Comparison of ENCODE assay signal across 23 cellular contexts in genomic region chr13:22169473-22169872, GRCh38.
"Had no signal": no experiment of that assay in that cellular context is flagged by ENCODE, and none has a peak within 500 bp of the region (broad histone marks: within the 10 kb centered on the region; RNA-seq: fewer than 3 reads in every experiment).

No MANE protein-coding gene starts in this region.

- H3K27me3 Mint-ChIP-seq: naive thymus-derived CD8-positive, alpha-beta T cell; stimulated activated naive CD8-positive, alpha-beta T cell treated with anti-CD3 and anti-CD28 coated beads, Interleukin-15, amount 100 ng/mL, for 72 hours had no signal

- H3K4me1 ChIP-seq: esophagus squamous epithelium, gastroesophageal sphincter, pancreas, prostate gland, right lobe of liver, testis, tibial nerve had no signal

- H3K27ac Mint-ChIP-seq: dendritic cell treated with granulocyte-macrophage colony-stimulating factor and Interleukin-4, amounts not matched to agents 40 ng/mL and 50 ng/mL, for 4 days; effector memory CD8-positive, alpha-beta T cell; immature natural killer cell; stimulated activated memory B cell treated with anti-CD40 and anti-IgM and Interleukin-4, amounts not matched to agents 10 μg/mL and 1 μg/mL and 100 μg/mL, for 72 hours; stimulated activated naive CD8-positive, alpha-beta T cell treated with anti-CD3 and anti-CD28 coated beads, Interleukin-15, amount 100 ng/mL, for 72 hours had no signal

- H3K36me3 ChIP-seq: esophagus squamous epithelium, gastroesophageal sphincter, pancreas, prostate gland, right lobe of liver, tibial nerve had no signal

- H3K4me3 ChIP-seq: esophagus squamous epithelium, gastroesophageal sphincter, mucosa of descending colon, pancreas, prostate gland, right lobe of liver, testis, tibial nerve had no signal

- H3K27ac ChIP-seq: esophagus squamous epithelium, gastroesophageal sphincter, pancreas, prostate gland, right lobe of liver, testis, tibial nerve had no signal

- DNase-seq: cerebellar nuclear complex; effector memory CD8-positive, alpha-beta T cell; esophagus squamous epithelium; foreskin fibroblast; glutamatergic neuron; immature natural killer cell; kidney; left colon; mucosa of descending colon; naive thymus-derived CD8-positive, alpha-beta T cell; nucleus accumbens; pancreas; right lobe of liver; stimulated activated CD4-positive, alpha-beta T cell treated with anti-CD3 and anti-CD28 coated beads, Interleukin-4, amount 100 ng/mL, for 1 hour; stimulated activated CD8-positive, alpha-beta memory T cell treated with anti-CD3 and anti-CD28 coated beads, Interleukin-4, amount 100 ng/mL, for 48 hours; stimulated activated naive CD8-positive, alpha-beta T cell treated with anti-CD3 and anti-CD28 coated beads, Interleukin-15, amount 100 ng/mL, for 72 hours; testis had no signal

- H3K9me3 ChIP-seq: esophagus squamous epithelium, gastroesophageal sphincter, mucosa of descending colon, pancreas, prostate gland, right lobe of liver, testis, tibial nerve had no signal

- H3K36me3 Mint-ChIP-seq: stimulated activated memory B cell treated with anti-CD40 and anti-IgM and Interleukin-4, amounts not matched to agents 10 μg/mL and 1 μg/mL and 100 μg/mL, for 72 hours had no signal

- H3K9me3 Mint-ChIP-seq: dendritic cell treated with granulocyte-macrophage colony-stimulating factor and Interleukin-4, amounts not matched to agents 40 ng/mL and 50 ng/mL, for 4 days; effector memory CD8-positive, alpha-beta T cell; naive thymus-derived CD8-positive, alpha-beta T cell; stimulated activated memory B cell treated with anti-CD40 and anti-IgM and Interleukin-4, amounts not matched to agents 10 μg/mL and 1 μg/mL and 100 μg/mL, for 72 hours; stimulated activated naive CD8-positive, alpha-beta T cell treated with anti-CD3 and anti-CD28 coated beads, Interleukin-15, amount 100 ng/mL, for 72 hours had no signal

- H3K4me3 Mint-ChIP-seq: dendritic cell treated with granulocyte-macrophage colony-stimulating factor and Interleukin-4, amounts not matched to agents 40 ng/mL and 50 ng/mL, for 4 days; effector memory CD8-positive, alpha-beta T cell; immature natural killer cell; naive thymus-derived CD8-positive, alpha-beta T cell; neural crest cell; stimulated activated memory B cell treated with anti-CD40 and anti-IgM and Interleukin-4, amounts not matched to agents 10 μg/mL and 1 μg/mL and 100 μg/mL, for 72 hours; stimulated activated naive CD8-positive, alpha-beta T cell treated with anti-CD3 and anti-CD28 coated beads, Interleukin-15, amount 100 ng/mL, for 72 hours had no signal

- H3K4me1 Mint-ChIP-seq: immature natural killer cell; neural crest cell; stimulated activated memory B cell treated with anti-CD40 and anti-IgM and Interleukin-4, amounts not matched to agents 10 μg/mL and 1 μg/mL and 100 μg/mL, for 72 hours had no signal

- H3K27me3 ChIP-seq: esophagus squamous epithelium, gastroesophageal sphincter, pancreas, testis, tibial nerve had no signal

- ATAC-seq: effector memory CD8-positive, alpha-beta T cell; gastroesophageal sphincter; left colon; mucosa of descending colon; naive thymus-derived CD8-positive, alpha-beta T cell; pancreas; right lobe of liver; stimulated activated memory B cell treated with anti-CD40 and anti-IgM and Interleukin-4, amounts not matched to agents 10 μg/mL and 1 μg/mL and 100 μg/mL, for 72 hours; stimulated activated naive CD8-positive, alpha-beta T cell treated with anti-CD3 and anti-CD28 coated beads, Interleukin-15, amount 100 ng/mL, for 72 hours had no signal
